Comparison of ENCODE assay signal across 28 cellular contexts in genomic region chr2:129004485-129004884, GRCh38.
DNase-seq lines count a peak whose midpoint lies in the region; ATAC-seq and TF ChIP-seq lines count a peak whose summit lies in the region.
"Had no signal": no experiment of that assay in that cellular context is flagged by ENCODE, and none has a peak within 500 bp of the region (broad histone marks: within the 10 kb centered on the region; RNA-seq: fewer than 3 reads in every experiment).

No MANE protein-coding gene starts in this region.

- DNase-seq in NCI-H1092 treated with DMSO at 0.1 percent for 48 hours (lab: John Stamatoyannopoulos, UW) (peak; percentile 16), NCI-H1092 (lab: John Stamatoyannopoulos, UW) (no peak), NCI-H1105 treated with DMSO at 0.1 percent for 48 hours (lab: John Stamatoyannopoulos, UW) (peak; percentile 77), NCI-H345 treated with DMSO at 0.1 percent for 48 hours (lab: John Stamatoyannopoulos, UW; ENCODE audit: unreplicated experiment) (peak; percentile 91), islet precursor cell (peak; percentile 30), posterior cingulate gyrus (no peak), upper lobe of right lung (no peak), DMS114 treated with DMSO at 0.1 percent for 48 hours (lab: John Stamatoyannopoulos, UW; ENCODE audit: unreplicated experiment) (no peak)
- DNase-seq: activated CD4-positive, alpha-beta memory T cell treated with anti-CD3 and anti-CD28 coated beads, Interleukin-2, amount 10 ng/mL, durations not matched to agents 7 days and 5 days; activated CD8-positive, alpha-beta memory T cell treated with anti-CD3 and anti-CD28 coated beads, Interleukin-2, amount 50 U/mL, for 48 hours; activated naive CD4-positive, alpha-beta T cell treated with anti-CD3 and anti-CD28 coated beads for 36 hours; adrenal gland; central memory CD4-positive, alpha-beta T cell; effector memory CD8-positive, alpha-beta T cell; erythroblast; GOT3; HFFc6; left lung; mesendoderm; NCI-H1436 treated with DMSO at 0.1 percent for 48 hours; Peyer's patch; SIG-M5; stimulated activated CD4-positive, alpha-beta T cell treated with anti-CD3 and anti-CD28 coated beads, Interleukin-1b, Interleukin-23, amount 100 ng/mL, for 48 hours; stimulated activated naive CD8-positive, alpha-beta T cell treated with anti-CD3 and anti-CD28 coated beads, Interleukin-15, Interleukin-2, amounts not matched to agents 100 U/mL and 50 U/mL, for 24 hours had no signal

- H3K27me3 ChIP-seq in upper lobe of right lung, result no peaks in the 10 kb centered on the region
- H3K27me3 ChIP-seq: adrenal gland; BLaER1 treated with 17β-estradiol and CSF1 and Interleukin-3, amounts not matched to agents 10 nM and 100 nM; left lung; Peyer's patch; right atrium auricular region had no signal

- H3K9me3 ChIP-seq in upper lobe of right lung, result no peaks in the 10 kb centered on the region
- H3K9me3 ChIP-seq: adrenal gland, left lung, Peyer's patch, right atrium auricular region had no signal

- H3K27ac ChIP-seq in upper lobe of right lung, result no peak overlapping the region
- H3K27ac ChIP-seq: 22Rv1; adrenal gland; BLaER1 treated with 17β-estradiol and CSF1 and Interleukin-3, amounts not matched to agents 10 nM and 100 nM; left lung; Peyer's patch; right atrium auricular region had no signal

- no peak overlapping the region for H3K4me3 ChIP-seq in upper lobe of right lung
- H3K4me3 ChIP-seq: adrenal gland; BLaER1 treated with 17β-estradiol and CSF1 and Interleukin-3, amounts not matched to agents 10 nM and 100 nM; K562; left lung; Peyer's patch; right atrium auricular region had no signal

- no peak for TF ChIP-seq CTCF in upper lobe of right lung (IDR thresholded peaks at IDR 0.05)

- no peaks in the 10 kb centered on the region for H3K4me1 ChIP-seq in upper lobe of right lung
- H3K4me1 ChIP-seq: adrenal gland, left lung, Peyer's patch, right atrium auricular region had no signal

- intact Hi-C loops in posterior cingulate gyrus (cut with DNase I) (no loop called here), upper lobe of right lung (cut with DNase I) (no loop called here)

- no peaks in the 10 kb centered on the region for H3K36me3 ChIP-seq in upper lobe of right lung
- H3K36me3 ChIP-seq: adrenal gland; BLaER1 treated with 17β-estradiol and CSF1 and Interleukin-3, amounts not matched to agents 10 nM and 100 nM; left lung; Peyer's patch; right atrium auricular region had no signal

- no peak for ATAC-seq in upper lobe of right lung
- ATAC-seq: effector memory CD8-positive, alpha-beta T cell; K562; left lung; stimulated activated naive CD8-positive, alpha-beta T cell treated with anti-CD3 and anti-CD28 coated beads, Interleukin-15, Interleukin-2, amounts not matched to agents 100 U/mL and 50 U/mL, for 24 hours had no signal

Comparison
In these comparisons a context has a peak if more than half of its experiments do, and no peak if none do; other contexts are left out.
1. DNase-seq: peak in NCI-H1092 treated with DMSO at 0.1 percent for 48 hours (single experiment), NCI-H1105 treated with DMSO at 0.1 percent for 48 hours (single experiment), NCI-H345 treated with DMSO at 0.1 percent for 48 hours (single experiment) and islet precursor cell (single experiment); none in NCI-H1092 (single experiment), posterior cingulate gyrus (0 of 10), upper lobe of right lung (single experiment) and DMS114 treated with DMSO at 0.1 percent for 48 hours (single experiment).